Comparison of ENCODE assay signal across 25 cellular contexts in genomic region chrX:110669572-110669971, GRCh38.
A peak's percentile ranks its signal among the peaks of the same experiment; 100 is the strongest.
DNase-seq lines count a peak whose midpoint lies in the region; ATAC-seq, FAIRE-seq and TF ChIP-seq lines count a peak whose summit lies in the region.
"Had no signal": no experiment of that assay in that cellular context is flagged by ENCODE, and none has a peak within 500 bp of the region (broad histone marks: within the 10 kb centered on the region; RNA-seq: fewer than 3 reads in every experiment).

No MANE protein-coding gene starts in this region.

- H3K27ac ChIP-seq in liver (ENCODE audit: low read depth in 1 of 2, low read length in 2 of 2), result no peak overlapping the region
- H3K27ac ChIP-seq in HepG2 (ENCODE audit: extremely low read length, insufficient read depth, low read length), result no peak overlapping the region
- H3K27ac ChIP-seq in right lobe of liver, result no peak overlapping the region
- no peak overlapping the region for H3K27ac ChIP-seq in suprapubic skin
- H3K27ac ChIP-seq: 22Rv1; BLaER1 treated with 17β-estradiol and CSF1 and Interleukin-3, amounts not matched to agents 10 nM and 100 nM had no signal

- BruUV-seq in HepG2 (replicated peaks; lab: Mats Ljungman, UMichigan), result no TSS peak

- H3K4me3 ChIP-seq in liver (ENCODE audit: low read depth in 1 of 3, low read length in 3 of 3), result no peak overlapping the region
- no peak overlapping the region for H3K4me3 ChIP-seq in HepG2 (replicated peaks in 1 of 3; ENCODE audit: insufficient read depth in 1 of 3, low read depth in 2 of 3, low read length in 3 of 3)
- no peak overlapping the region for H3K4me3 ChIP-seq in right lobe of liver
- H3K4me3 ChIP-seq in suprapubic skin, result no peak overlapping the region
- H3K4me3 ChIP-seq: BLaER1 treated with 17β-estradiol and CSF1 and Interleukin-3, amounts not matched to agents 10 nM and 100 nM; GM12878; HAP-1 had no signal

- in situ Hi-C loops in HepG2 (cut with HindIII; ENCODE audit: extremely low pct_ligation_motif_present, low pct_unique_long_range_greater_than_20kb), result no loop called here

- H3K9me3 ChIP-seq in liver (ENCODE audit: control insufficient read depth in 4 of 4, low read length in 3 of 4) (no peaks in the 10 kb centered on the region), HepG2 (ENCODE audit: low read length) (no peaks in the 10 kb centered on the region), right lobe of liver (no peaks in the 10 kb centered on the region), suprapubic skin (no peaks in the 10 kb centered on the region)
- H3K9me3 ChIP-seq: BE2C, HAP-1 had no signal

- intact Hi-C loops in HepG2 (cut with micrococcal nuclease; ENCODE audit: unreplicated experiment) (no loop called here), right lobe of liver (cut with DNase I) (loop anchor here in 1 of 2 donors (10.0 kb wide), 1 partner anchor 215 kb away; no protein-coding TSS in a partner anchor)

- no peak for FAIRE-seq in HepG2 (lab: Jason Lieb, UNC)
- FAIRE-seq: A204.1, D721Med, GM12878, H54 had no signal

- H3K4me1 Mint-ChIP-seq in natural killer cell treated with Interleukin-12 subunit alpha and Interleukin-12 subunit beta and Interleukin-15 and Interleukin-18, amount 100 ng/mL, for 72 hours (ENCODE audit: low read depth in 2 of 2), result no peaks in the 10 kb centered on the region
- H3K4me1 Mint-ChIP-seq: CD8-positive, alpha-beta memory T cell had no signal

- H3K4me2 ChIP-seq in HepG2 (ENCODE audit: low read depth, low read length), result no peak overlapping the region
- H3K4me2 ChIP-seq: BLaER1 treated with 17β-estradiol and CSF1 and Interleukin-3, amounts not matched to agents 10 nM and 100 nM had no signal

- TF ChIP-seq CTCF in liver (IDR thresholded peaks at IDR 0.05; ENCODE audit: low read depth, low read length, missing input control) (no peak), HepG2 (CRISPR knock-in tag; IDR thresholded peaks at IDR 0.05) (no peak), right lobe of liver (IDR thresholded peaks at IDR 0.05) (no peak), suprapubic skin (IDR thresholded peaks at IDR 0.05) (no peak)

- H3K27me3 Mint-ChIP-seq in natural killer cell treated with Interleukin-12 subunit alpha and Interleukin-12 subunit beta and Interleukin-15 and Interleukin-18, amount 100 ng/mL, for 72 hours, result peaks cover 0 to 8% of the 10 kb centered on the region in 2 donors

- H3K4me1 ChIP-seq in liver (ENCODE audit: control insufficient read depth in 4 of 4, insufficient read depth in 4 of 4, low read length in 3 of 4) (peaks cover 0 to 6% (median under 1%) of the 10 kb centered on the region in 4 donors), HepG2 (ENCODE audit: insufficient read depth, low read length) (peaks cover 5% of the 10 kb centered on the region; the same call in 1 of the 2 replicates), right lobe of liver (peaks cover 0 to 6% (median 0%) of the 10 kb centered on the region in 4 donors), suprapubic skin (no peaks in the 10 kb centered on the region)
- H3K4me1 ChIP-seq: BE2C had no signal

- no peaks in the 10 kb centered on the region for H4K20me1 ChIP-seq in HepG2 (ENCODE audit: insufficient read depth, low read length)

- 11% methylated on average over 1 of the region's 1 CpG for WGBS in liver
- 0% methylated on average over 1 of the region's 1 CpG for WGBS in HepG2 (ENCODE audit: low lambda C conversion rate)
- WGBS in right lobe of liver (ENCODE audit: insufficient coverage, low coverage, low lambda C conversion rate, missing lambda C conversion rate), result 0% methylated on average over 1 of the region's 1 CpG
- WGBS in suprapubic skin, result 62% methylated on average over 1 of the region's 1 CpG

- POLR2A ChIA-PET in HepG2 (lab: Yijun Ruan, JAX), result no interaction called here

- no peaks in the 10 kb centered on the region for H3K27me3 ChIP-seq in liver (ENCODE audit: control insufficient read depth in 4 of 4, insufficient read depth in 4 of 4, low read length in 3 of 4)
- H3K27me3 ChIP-seq in HepG2 (ENCODE audit: control insufficient read depth in 1 of 2, insufficient read depth in 2 of 2, low read length in 2 of 2), result no peaks in the 10 kb centered on the region
- H3K27me3 ChIP-seq in right lobe of liver, result no peaks in the 10 kb centered on the region
- no peaks in the 10 kb centered on the region for H3K27me3 ChIP-seq in suprapubic skin
- H3K27me3 ChIP-seq: BE2C had no signal

- no peak overlapping the region for H3K9ac ChIP-seq in liver (ENCODE audit: low read depth in 1 of 2, low read length in 2 of 2)
- H3K9ac ChIP-seq in HepG2 (ENCODE audit: insufficient read depth, low read depth, low read length), result no peak overlapping the region
- H3K9ac ChIP-seq: BLaER1 treated with 17β-estradiol and CSF1 and Interleukin-3, amounts not matched to agents 10 nM and 100 nM had no signal

- no peak for TF ChIP-seq RAD21 in liver (IDR thresholded peaks at IDR 0.05)
- no peak for TF ChIP-seq RAD21 in HepG2 (CRISPR knock-in tag; IDR thresholded peaks at IDR 0.05)

- no peaks in the 10 kb centered on the region for H3K36me3 ChIP-seq in liver (ENCODE audit: control insufficient read depth in 4 of 4, insufficient read depth in 3 of 4, low read depth in 1 of 4, low read length in 3 of 4)
- H3K36me3 ChIP-seq in HepG2 (replicated peaks in 1 of 2; ENCODE audit: control insufficient read depth in 1 of 2, insufficient read depth in 2 of 2, low read length in 2 of 2), result no peaks in the 10 kb centered on the region
- H3K36me3 ChIP-seq in right lobe of liver, result no peaks in the 10 kb centered on the region
- no peaks in the 10 kb centered on the region for H3K36me3 ChIP-seq in suprapubic skin
- H3K36me3 ChIP-seq: BE2C; BLaER1 treated with 17β-estradiol and CSF1 and Interleukin-3, amounts not matched to agents 10 nM and 100 nM; HAP-1 had no signal

- H3K4me3 Mint-ChIP-seq in natural killer cell treated with Interleukin-12 subunit alpha and Interleukin-12 subunit beta and Interleukin-15 and Interleukin-18, amount 100 ng/mL, for 72 hours, result no peak overlapping the region
- H3K4me3 Mint-ChIP-seq: CD14-positive monocyte; CD4-positive, alpha-beta T cell; CD8-positive, alpha-beta memory T cell; HFFc6 had no signal

- H3K79me2 ChIP-seq in HepG2 (ENCODE audit: insufficient read depth, low read length), result no peaks in the 10 kb centered on the region

- H3K36me3 Mint-ChIP-seq in natural killer cell treated with Interleukin-12 subunit alpha and Interleukin-12 subunit beta and Interleukin-15 and Interleukin-18, amount 100 ng/mL, for 72 hours, result no peaks in the 10 kb centered on the region
- H3K36me3 Mint-ChIP-seq: CD14-positive monocyte; CD8-positive, alpha-beta memory T cell had no signal

- ATAC-seq in HepG2, result no peak
- ATAC-seq in right lobe of liver, result peak; percentile 42 to 75 (median 65)
- ATAC-seq in GM19452 (IDR thresholded peaks at IDR 0.05; ENCODE audit: unreplicated experiment), result no peak
- no peak for ATAC-seq in natural killer cell treated with Interleukin-12 subunit alpha and Interleukin-12 subunit beta and Interleukin-15 and Interleukin-18, amount 100 ng/mL, for 72 hours
- ATAC-seq in HG03439 (IDR thresholded peaks at IDR 0.05; ENCODE audit: unreplicated experiment), result no peak
- ATAC-seq: GM12878 had no signal

- no peaks in the 10 kb centered on the region for H3K9me3 Mint-ChIP-seq in natural killer cell treated with Interleukin-12 subunit alpha and Interleukin-12 subunit beta and Interleukin-15 and Interleukin-18, amount 100 ng/mL, for 72 hours
- H3K9me3 Mint-ChIP-seq: CD4-positive, alpha-beta T cell; CD8-positive, alpha-beta memory T cell; HFFc6 had no signal

- DNase-seq in HepG2 (ENCODE audit: low spot score) (no peak), NCI-H69 (lab: John Stamatoyannopoulos, UW) (peak; percentile 36), right lobe of liver (no peak), suprapubic skin (ENCODE audit: low spot score in 2 of 2) (no peak)
- DNase-seq in natural killer cell treated with Interleukin-12 subunit alpha and Interleukin-12 subunit beta and Interleukin-15 and Interleukin-18, amount 100 ng/mL, for 72 hours (ENCODE audit: low spot score), result no peak
- DNase-seq: AML-193; BE2C; CD4-positive, alpha-beta T cell; CD8-positive, alpha-beta memory T cell; DMS 273 treated with DMSO at 0.1 percent for 48 hours; EL; GDM1; GOT3; HFFc6 had no signal

- TF ChIP-seq POLR2A in HepG2 (IDR thresholded peaks at IDR 0.05; ENCODE audit: insufficient read depth in 1 of 2, low read depth in 2 of 2, low read length in 2 of 2) (no peak), right lobe of liver (IDR thresholded peaks at IDR 0.05) (no peak), suprapubic skin (IDR thresholded peaks at IDR 0.05) (no peak)

- H3K27ac Mint-ChIP-seq in natural killer cell treated with Interleukin-12 subunit alpha and Interleukin-12 subunit beta and Interleukin-15 and Interleukin-18, amount 100 ng/mL, for 72 hours, result no peak overlapping the region
- H3K27ac Mint-ChIP-seq: CD14-positive monocyte; CD4-positive, alpha-beta T cell; CD8-positive, alpha-beta memory T cell; HFFc6 had no signal

- TF ChIP-seq EP300 in HepG2 (IDR thresholded peaks at IDR 0.05; ENCODE audit: low read depth in 2 of 2, low read length in 2 of 2) (no peak), HepG2 (CRISPR knock-in tag; IDR thresholded peaks at IDR 0.05; ENCODE audit: borderline replicate concordance) (no peak), suprapubic skin (IDR thresholded peaks at IDR 0.05) (no peak)

- CTCF ChIA-PET in HepG2 (lab: Yijun Ruan, JAX; ENCODE audit: low intra/inter-chr PET ratio, low total read pairs), result no interaction called here

- H2AFZ ChIP-seq in HepG2 (ENCODE audit: low read length), result no peak overlapping the region

TF ChIP-seq in liver, 16 proteins besides CTCF, POLR2A, EP300 and RAD21:
- TF ChIP-seq ATF3 (IDR thresholded peaks at IDR 0.05) (no peak), GABPA (IDR thresholded peaks at IDR 0.05 in 1 of 2, conservative IDR thresholded peaks at IDR 0.05 in 1 of 2) (no peak), YY1 (IDR thresholded peaks at IDR 0.05) (peak; percentile 27), SP1 (IDR thresholded peaks at IDR 0.05) (peak; percentile 28), HNF4A (conservative IDR thresholded peaks at IDR 0.05) (peak; percentile 38 to 40), FOXA1 (IDR thresholded peaks at IDR 0.05) (no peak)

TF ChIP-seq in HepG2, 621 proteins besides CTCF, POLR2A, EP300 and RAD21:
- no peak for TF ChIP-seq MYNN (CRISPR knock-in tag; IDR thresholded peaks at IDR 0.05; ENCODE audit: low read depth)
- TF ChIP-seq ZKSCAN1 (IDR thresholded peaks at IDR 0.05; ENCODE audit: low read length), result no peak

Comparison
In these comparisons a context has a peak if more than half of its experiments do, and no peak if none do; other contexts are left out.
1. ATAC-seq: peak in right lobe of liver (4 of 4); none in HepG2 (single experiment), GM19452 (single experiment), natural killer cell treated with Interleukin-12 subunit alpha and Interleukin-12 subunit beta and Interleukin-15 and Interleukin-18, amount 100 ng/mL, for 72 hours (0 of 2) and HG03439 (single experiment).